ENCODE assay signal across 1 cellular context in the genomic region with DNA sequence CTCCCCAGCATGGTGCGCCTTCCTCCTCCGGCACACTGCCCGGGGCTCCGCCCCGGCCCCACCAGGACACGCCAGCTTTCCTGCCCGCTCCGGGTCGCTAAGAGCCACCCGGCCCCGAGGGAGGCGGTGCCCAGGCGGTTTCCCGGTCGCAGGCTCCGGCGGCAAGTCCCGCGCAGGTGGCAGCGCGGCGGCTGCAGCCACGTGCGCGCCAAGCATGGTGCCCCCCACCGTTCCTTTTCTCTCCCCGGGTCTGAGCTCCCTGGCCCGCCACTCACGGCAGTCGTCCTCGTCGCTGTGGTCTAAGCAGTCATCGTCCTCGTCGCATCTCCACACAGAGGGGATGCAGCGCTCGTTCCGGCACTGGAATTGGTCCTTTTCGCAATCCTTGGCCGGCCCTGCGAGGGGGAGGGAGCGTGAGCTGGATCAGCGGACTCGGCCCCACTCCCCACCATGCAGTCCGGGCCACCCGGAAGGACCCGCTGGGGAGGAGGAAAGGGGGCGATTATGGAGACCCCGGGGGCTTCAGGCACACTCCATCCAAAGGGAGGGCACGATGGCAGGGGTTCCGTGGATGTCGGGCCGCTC.
A peak's percentile ranks its signal among the peaks of the same experiment; 100 is the strongest.
TF ChIP-seq lines count a peak whose summit lies in the region.

No MANE protein-coding gene starts in this region.

TF ChIP-seq in K562, 482 proteins besides CTCF, POLR2A, EP300 and RAD21 (continued from another document):
- TF ChIP-seq GABPB2 (CRISPR knock-in tag; conservative IDR thresholded peaks at IDR 0.05), result 0 out of 2 replicates have a peak, but pooled peaks have one; percentile 34
- TF ChIP-seq, protein P1, sequence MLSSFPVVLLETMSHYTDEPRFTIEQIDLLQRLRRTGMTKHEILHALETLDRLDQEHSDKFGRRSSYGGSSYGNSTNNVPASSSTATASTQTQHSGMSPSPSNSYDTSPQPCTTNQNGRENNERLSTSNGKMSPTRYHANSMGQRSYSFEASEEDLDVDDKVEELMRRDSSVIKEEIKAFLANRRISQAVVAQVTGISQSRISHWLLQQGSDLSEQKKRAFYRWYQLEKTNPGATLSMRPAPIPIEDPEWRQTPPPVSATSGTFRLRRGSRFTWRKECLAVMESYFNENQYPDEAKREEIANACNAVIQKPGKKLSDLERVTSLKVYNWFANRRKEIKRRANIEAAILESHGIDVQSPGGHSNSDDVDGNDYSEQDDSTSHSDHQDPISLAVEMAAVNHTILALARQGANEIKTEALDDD (IDR thresholded peaks at IDR 0.05), result no peak
- TF ChIP-seq, protein P2, sequence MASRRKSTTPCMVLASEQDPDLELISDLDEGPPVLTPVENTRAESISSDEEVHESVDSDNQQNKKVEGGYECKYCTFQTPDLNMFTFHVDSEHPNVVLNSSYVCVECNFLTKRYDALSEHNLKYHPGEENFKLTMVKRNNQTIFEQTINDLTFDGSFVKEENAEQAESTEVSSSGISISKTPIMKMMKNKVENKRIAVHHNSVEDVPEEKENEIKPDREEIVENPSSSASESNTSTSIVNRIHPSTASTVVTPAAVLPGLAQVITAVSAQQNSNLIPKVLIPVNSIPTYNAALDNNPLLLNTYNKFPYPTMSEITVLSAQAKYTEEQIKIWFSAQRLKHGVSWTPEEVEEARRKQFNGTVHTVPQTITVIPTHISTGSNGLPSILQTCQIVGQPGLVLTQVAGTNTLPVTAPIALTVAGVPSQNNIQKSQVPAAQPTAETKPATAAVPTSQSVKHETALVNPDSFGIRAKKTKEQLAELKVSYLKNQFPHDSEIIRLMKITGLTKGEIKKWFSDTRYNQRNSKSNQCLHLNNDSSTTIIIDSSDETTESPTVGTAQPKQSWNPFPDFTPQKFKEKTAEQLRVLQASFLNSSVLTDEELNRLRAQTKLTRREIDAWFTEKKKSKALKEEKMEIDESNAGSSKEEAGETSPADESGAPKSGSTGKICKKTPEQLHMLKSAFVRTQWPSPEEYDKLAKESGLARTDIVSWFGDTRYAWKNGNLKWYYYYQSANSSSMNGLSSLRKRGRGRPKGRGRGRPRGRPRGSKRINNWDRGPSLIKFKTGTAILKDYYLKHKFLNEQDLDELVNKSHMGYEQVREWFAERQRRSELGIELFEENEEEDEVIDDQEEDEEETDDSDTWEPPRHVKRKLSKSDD (conservative IDR thresholded peaks at IDR 0.05; ENCODE audit: low read length), result no peak
- 0 out of 2 replicates have a peak, but pooled peaks have one; percentile 37 for TF ChIP-seq HDAC8 (tag; IDR thresholded peaks at IDR 0.05)
- TF ChIP-seq MTA3 (IDR thresholded peaks at IDR 0.05; ENCODE audit: borderline replicate concordance), result peak; percentile 15; the same call in 1 of the 2 replicates
- peak; percentile 73; the same call in 1 of the 2 replicates for TF ChIP-seq ZBTB1 (CRISPR knock-in tag; IDR thresholded peaks at IDR 0.05; ENCODE audit: borderline replicate concordance, low read depth)
- peak; percentile 67; the same call in 1 of the 2 replicates for TF ChIP-seq NR3C1 (CRISPR knock-in tag; IDR thresholded peaks at IDR 0.05)
- peak; percentile 61 for TF ChIP-seq ZBTB17 (CRISPR knock-in tag; IDR thresholded peaks at IDR 0.05)
- TF ChIP-seq HNRNPK (IDR thresholded peaks at IDR 0.05; ENCODE audit: low read depth, low read length, poor library complexity, severe bottlenecking), result no peak
- peak; percentile 91 for TF ChIP-seq HNRNPL (IDR thresholded peaks at IDR 0.05; ENCODE audit: low read depth, low read length)
- peak; percentile 47 for TF ChIP-seq KDM5B (IDR thresholded peaks at IDR 0.05; ENCODE audit: insufficient replicate concordance, low read depth, low read length)
- peak; percentile 71; the same call in 1 of the 2 replicates for TF ChIP-seq ZNF232 (CRISPR knock-in tag; IDR thresholded peaks at IDR 0.05)
- peak; percentile 94 for TF ChIP-seq MYC (IDR thresholded peaks at IDR 0.05; ENCODE audit: low read depth, low read length)
- no peak for TF ChIP-seq MYC (CRISPR knock-in tag; IDR thresholded peaks at IDR 0.05; ENCODE audit: borderline replicate concordance, low read depth)
- TF ChIP-seq XRCC5 (IDR thresholded peaks at IDR 0.05; ENCODE audit: low read depth, low read length), result peak; percentile 28; the same call in 1 of the 2 replicates
- TF ChIP-seq, protein P3, sequence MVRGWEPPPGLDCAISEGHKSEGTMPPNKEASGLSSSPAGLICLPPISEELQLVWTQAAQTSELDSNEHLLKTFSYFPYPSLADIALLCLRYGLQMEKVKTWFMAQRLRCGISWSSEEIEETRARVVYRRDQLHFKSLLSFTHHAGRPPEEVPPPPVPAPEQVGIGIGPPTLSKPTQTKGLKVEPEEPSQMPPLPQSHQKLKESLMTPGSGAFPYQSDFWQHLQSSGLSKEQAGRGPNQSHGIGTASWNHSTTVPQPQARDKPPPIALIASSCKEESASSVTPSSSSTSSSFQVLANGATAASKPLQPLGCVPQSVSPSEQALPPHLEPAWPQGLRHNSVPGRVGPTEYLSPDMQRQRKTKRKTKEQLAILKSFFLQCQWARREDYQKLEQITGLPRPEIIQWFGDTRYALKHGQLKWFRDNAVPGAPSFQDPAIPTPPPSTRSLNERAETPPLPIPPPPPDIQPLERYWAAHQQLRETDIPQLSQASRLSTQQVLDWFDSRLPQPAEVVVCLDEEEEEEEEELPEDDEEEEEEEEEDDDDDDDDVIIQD (CRISPR knock-in tag; IDR thresholded peaks at IDR 0.05), result no peak
- peak; percentile 22; the same call in 1 of the 2 replicates for TF ChIP-seq ZNF12 (CRISPR knock-in tag; IDR thresholded peaks at IDR 0.05)
